39 cellular contexts compared by ENCODE assay signal in genomic region chr4:37146260-37146659, GRCh38.
"Had no signal": no experiment of that assay in that cellular context is flagged by ENCODE, and none has a peak within 500 bp of the region (broad histone marks: within the 10 kb centered on the region; RNA-seq: fewer than 3 reads in every experiment).

No MANE protein-coding gene starts in this region.

- DNase-seq: activated effector memory CD4-positive, alpha-beta T cell treated with anti-CD3 and anti-CD28 coated beads, Interleukin-2, amount 50 U/mL, for 16 hours; activated effector memory CD4-positive, alpha-beta T cell treated with Interleukin-2 at 50 U/mL for 16 hours; activated gamma-delta T cell; activated gamma-delta T cell treated with Interleukin-2 at 50 U/mL for 16 hours; activated naive CD4-positive, alpha-beta T cell; activated naive CD4-positive, alpha-beta T cell treated with anti-CD3 and anti-CD28 coated beads for 36 hours; activated naive CD4-positive, alpha-beta T cell treated with anti-CD3 and anti-CD28 coated beads, Interleukin-2, amount 10 ng/mL, durations not matched to agents 7 days and 5 days; activated naive CD4-positive, alpha-beta T cell treated with anti-CD3 and anti-CD28 coated beads, Interleukin-2, amount 50 U/mL, for 16 hours; activated naive CD4-positive, alpha-beta T cell treated with Interleukin-2 at 50 U/mL for 16 hours; activated naive CD8-positive, alpha-beta T cell treated with anti-CD3 and anti-CD28 coated beads for 36 hours; activated naive CD8-positive, alpha-beta T cell treated with anti-CD3 and anti-CD28 coated beads, Interleukin-2, amount 10 ng/mL, durations not matched to agents 7 days and 5 days; activated naive CD8-positive, alpha-beta T cell treated with anti-CD3 and anti-CD28 coated beads, Interleukin-2, amount 50 U/mL, for 24 hours; activated T-cell treated with anti-CD3 and anti-CD28 coated beads, Interleukin-2, amount 50 U/mL, for 1 hour; activated T-cell treated with anti-CD3 and anti-CD28 coated beads, Interleukin-2, amount 50 U/mL, for 24 hours; activated T-cell treated with anti-CD3 and anti-CD28 coated beads, Interleukin-2, amount 50 U/mL, for 4 hours; activated T-cell treated with anti-CD3 and anti-CD28 coated beads, Interleukin-2, amount 50 U/mL, for 48 hours; activated T-cell treated with anti-CD3 and anti-CD28 coated beads, Interleukin-2, amount 50 U/mL, for 72 hours; adrenal gland; amniotic stem cell; amygdala; anterior cingulate cortex; aorta; body of pancreas; brain microvascular endothelial cell; caudate nucleus; central memory CD4-positive, alpha-beta T cell; cerebellar nuclear complex had no signal

- H3K27ac Mint-ChIP-seq: activated naive CD4-positive, alpha-beta T cell treated with anti-CD3 and anti-CD28 coated beads for 36 hours; activated naive CD4-positive, alpha-beta T cell treated with anti-CD3 and anti-CD28 coated beads, Interleukin-2, amount 10 ng/mL, durations not matched to agents 7 days and 5 days; activated naive CD4-positive, alpha-beta T cell treated with anti-CD3 and anti-CD28 coated beads, Interleukin-2, amount 50 U/mL, for 24 hours; activated naive CD4-positive, alpha-beta T cell treated with anti-CD3 and anti-CD28 coated beads, Interleukin-2, amount 50 U/mL, for 72 hours; activated naive CD8-positive, alpha-beta T cell; activated naive CD8-positive, alpha-beta T cell treated with anti-CD3 and anti-CD28 coated beads for 36 hours; activated naive CD8-positive, alpha-beta T cell treated with anti-CD3 and anti-CD28 coated beads, Interleukin-2, amount 10 ng/mL, durations not matched to agents 7 days and 5 days; activated naive CD8-positive, alpha-beta T cell treated with anti-CD3 and anti-CD28 coated beads, Interleukin-2, amount 50 U/mL, for 24 hours; activated T-cell treated with anti-CD3 and anti-CD28 coated beads, Interleukin-2, amount 50 U/mL, for 24 hours; activated T-cell treated with anti-CD3 and anti-CD28 coated beads, Interleukin-2, amount 50 U/mL, for 72 hours; activated T-helper 1 cell treated with anti-CD3 and anti-CD28 coated beads, Interleukin-12 subunit alpha, Interleukin-12 subunit beta, Interleukin-2, Interleukin-4 antibody, amounts not matched to agents 30 ng/mL and 10 ng/mL and 1 ng/mL, durations not matched to agents 14 hours and 24 hours and 36 hours; activated T-helper 17 cell treated with anti-CD3 and anti-CD28 coated beads, Interleukin-2, amount 50 U/mL, for 72 hours; activated T-helper 2 cell treated with anti-CD3 and anti-CD28 coated beads, Interferon-gamma antibody, Interleukin-2, Interleukin-4, amounts not matched to agents 10 μg/mL and 5 μg/mL and 100 μg/mL, durations not matched to agents 14 hours and 24 hours and 36 hours; brain had no signal

- FAIRE-seq: astrocyte had no signal

- H3K36me3 ChIP-seq: adrenal gland, ascending aorta, brain microvascular endothelial cell, breast epithelium, cardiac muscle cell had no signal

- H3K9me3 ChIP-seq: adrenal gland, ascending aorta had no signal

- H3K36me3 Mint-ChIP-seq: activated naive CD4-positive, alpha-beta T cell treated with anti-CD3 and anti-CD28 coated beads, Interleukin-2, amount 10 ng/mL, durations not matched to agents 7 days and 5 days; activated naive CD4-positive, alpha-beta T cell treated with anti-CD3 and anti-CD28 coated beads, Interleukin-2, amount 50 U/mL, for 24 hours; activated naive CD8-positive, alpha-beta T cell; activated naive CD8-positive, alpha-beta T cell treated with anti-CD3 and anti-CD28 coated beads for 36 hours; activated naive CD8-positive, alpha-beta T cell treated with anti-CD3 and anti-CD28 coated beads, Interleukin-2, amount 10 ng/mL, durations not matched to agents 7 days and 5 days; brain had no signal

- ATAC-seq: activated naive CD4-positive, alpha-beta T cell treated with anti-CD3 and anti-CD28 coated beads, Interleukin-2, amount 50 U/mL, for 72 hours; activated naive CD8-positive, alpha-beta T cell treated with anti-CD3 and anti-CD28 coated beads, Interleukin-2, amount 50 U/mL, for 24 hours; activated T-cell treated with anti-CD3 and anti-CD28 coated beads, Interleukin-2, amount 50 U/mL, for 4 hours; activated T-cell treated with anti-CD3 and anti-CD28 coated beads, Interleukin-2, amount 50 U/mL, for 72 hours; activated T-helper 17 cell treated with anti-CD3 and anti-CD28 coated beads, Interleukin-2, amount 50 U/mL, for 72 hours; body of pancreas had no signal

- H3K4me1 Mint-ChIP-seq: activated naive CD4-positive, alpha-beta T cell treated with anti-CD3 and anti-CD28 coated beads, Interleukin-2, amount 10 ng/mL, durations not matched to agents 7 days and 5 days; activated naive CD4-positive, alpha-beta T cell treated with anti-CD3 and anti-CD28 coated beads, Interleukin-2, amount 50 U/mL, for 24 hours; activated naive CD8-positive, alpha-beta T cell treated with anti-CD3 and anti-CD28 coated beads for 36 hours; activated naive CD8-positive, alpha-beta T cell treated with anti-CD3 and anti-CD28 coated beads, Interleukin-2, amount 10 ng/mL, durations not matched to agents 7 days and 5 days; activated naive CD8-positive, alpha-beta T cell treated with anti-CD3 and anti-CD28 coated beads, Interleukin-2, amount 50 U/mL, for 24 hours; activated T-helper 17 cell treated with anti-CD3 and anti-CD28 coated beads, Interleukin-2, amount 50 U/mL, for 72 hours; brain; central memory CD8-positive, alpha-beta T cell had no signal

- H3K9me3 Mint-ChIP-seq: activated naive CD4-positive, alpha-beta T cell treated with anti-CD3 and anti-CD28 coated beads, Interleukin-2, amount 10 ng/mL, durations not matched to agents 7 days and 5 days; activated naive CD8-positive, alpha-beta T cell treated with anti-CD3 and anti-CD28 coated beads, Interleukin-2, amount 10 ng/mL, durations not matched to agents 7 days and 5 days; activated T-cell treated with anti-CD3 and anti-CD28 coated beads, Interleukin-2, amount 50 U/mL, for 24 hours; activated T-helper 1 cell treated with anti-CD3 and anti-CD28 coated beads, Interleukin-12 subunit alpha, Interleukin-12 subunit beta, Interleukin-2, Interleukin-4 antibody, amounts not matched to agents 30 ng/mL and 10 ng/mL and 1 ng/mL, durations not matched to agents 14 hours and 24 hours and 36 hours; activated T-helper 2 cell treated with anti-CD3 and anti-CD28 coated beads, Interferon-gamma antibody, Interleukin-2, Interleukin-4, amounts not matched to agents 10 μg/mL and 5 μg/mL and 100 μg/mL, durations not matched to agents 14 hours and 24 hours and 36 hours had no signal

- H3K4me3 ChIP-seq: adrenal gland, ascending aorta, body of pancreas, breast epithelium, cardiac muscle cell had no signal

- H3K27me3 Mint-ChIP-seq: activated naive CD4-positive, alpha-beta T cell treated with anti-CD3 and anti-CD28 coated beads, Interleukin-2, amount 10 ng/mL, durations not matched to agents 7 days and 5 days; activated naive CD8-positive, alpha-beta T cell treated with anti-CD3 and anti-CD28 coated beads for 36 hours; activated naive CD8-positive, alpha-beta T cell treated with anti-CD3 and anti-CD28 coated beads, Interleukin-2, amount 10 ng/mL, durations not matched to agents 7 days and 5 days; activated naive CD8-positive, alpha-beta T cell treated with anti-CD3 and anti-CD28 coated beads, Interleukin-2, amount 50 U/mL, for 24 hours; activated T-cell treated with anti-CD3 and anti-CD28 coated beads, Interleukin-2, amount 50 U/mL, for 24 hours; central memory CD8-positive, alpha-beta T cell had no signal

- H3K27ac ChIP-seq: adrenal gland, ascending aorta, body of pancreas, brain microvascular endothelial cell, breast epithelium, cardiac muscle cell had no signal

- H3K4me1 ChIP-seq: adrenal gland, ascending aorta, body of pancreas, breast epithelium had no signal

- H3K4me3 Mint-ChIP-seq: activated naive CD4-positive, alpha-beta T cell treated with anti-CD3 and anti-CD28 coated beads for 36 hours; activated naive CD4-positive, alpha-beta T cell treated with anti-CD3 and anti-CD28 coated beads, Interleukin-2, amount 10 ng/mL, durations not matched to agents 7 days and 5 days; activated naive CD4-positive, alpha-beta T cell treated with anti-CD3 and anti-CD28 coated beads, Interleukin-2, amount 50 U/mL, for 24 hours; activated naive CD8-positive, alpha-beta T cell; activated naive CD8-positive, alpha-beta T cell treated with anti-CD3 and anti-CD28 coated beads for 36 hours; activated naive CD8-positive, alpha-beta T cell treated with anti-CD3 and anti-CD28 coated beads, Interleukin-2, amount 10 ng/mL, durations not matched to agents 7 days and 5 days; activated naive CD8-positive, alpha-beta T cell treated with anti-CD3 and anti-CD28 coated beads, Interleukin-2, amount 50 U/mL, for 24 hours; activated T-cell treated with anti-CD3 and anti-CD28 coated beads, Interleukin-2, amount 50 U/mL, for 24 hours; activated T-cell treated with anti-CD3 and anti-CD28 coated beads, Interleukin-2, amount 50 U/mL, for 4 hours; activated T-cell treated with anti-CD3 and anti-CD28 coated beads, Interleukin-2, amount 50 U/mL, for 72 hours; activated T-helper 1 cell treated with anti-CD3 and anti-CD28 coated beads, Interleukin-12 subunit alpha, Interleukin-12 subunit beta, Interleukin-2, Interleukin-4 antibody, amounts not matched to agents 30 ng/mL and 10 ng/mL and 1 ng/mL, durations not matched to agents 14 hours and 24 hours and 36 hours; activated T-helper 17 cell treated with anti-CD3 and anti-CD28 coated beads, Interleukin-2, amount 50 U/mL, for 72 hours; brain; central memory CD8-positive, alpha-beta T cell had no signal

- H3K27me3 ChIP-seq: adrenal gland, ascending aorta, body of pancreas, brain microvascular endothelial cell, breast epithelium, cardiac muscle cell had no signal
